9 cellular contexts compared by ENCODE assay signal in genomic region chr17:30677550-30678254, GRCh38.
"Had no signal": no experiment of that assay in that cellular context is flagged by ENCODE, and none has a peak within 500 bp of the region (broad histone marks: within the 10 kb centered on the region; RNA-seq: fewer than 3 reads in every experiment).

No MANE protein-coding gene starts in this region.

- H3K4me2 ChIP-seq: GM23338 had no signal

- H3K4me3 ChIP-seq: GM23338 had no signal

- ATAC-seq: GM23338 had no signal

- H2AFZ ChIP-seq: GM23338 had no signal

- FAIRE-seq: H1, H54, HTR-8/SVneo had no signal

- DNase-seq: H9, HCEC 1CT, HFFc6, IMR-90, KBM-7 had no signal
